In the genomic region with DNA sequence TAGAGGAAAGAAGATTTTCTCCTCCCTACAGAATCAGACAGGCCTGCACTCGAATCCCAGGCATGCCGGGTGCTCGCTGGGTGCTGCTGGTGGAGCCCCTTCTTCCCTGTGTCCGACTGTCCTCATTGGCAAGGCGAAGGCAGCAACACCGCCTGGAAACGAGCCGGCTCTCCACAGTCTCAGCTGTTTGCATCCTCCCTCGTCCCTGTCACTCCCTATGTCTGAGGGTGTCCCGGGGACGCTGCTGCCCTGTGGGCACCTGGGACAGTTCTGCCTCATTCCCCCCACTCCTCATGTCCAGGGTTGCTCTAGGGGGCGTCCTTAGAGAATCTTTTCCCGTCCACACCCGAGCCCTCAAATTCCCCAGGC, we compare ENCODE assay signal across 1 cellular context.
TF ChIP-seq lines count a peak whose summit lies in the region.

No MANE protein-coding gene starts in this region.

TF ChIP-seq in GM23338, 12 proteins besides CTCF, POLR2A, EP300 and RAD21 (continued from another document):
- TF ChIP-seq, protein P1, sequence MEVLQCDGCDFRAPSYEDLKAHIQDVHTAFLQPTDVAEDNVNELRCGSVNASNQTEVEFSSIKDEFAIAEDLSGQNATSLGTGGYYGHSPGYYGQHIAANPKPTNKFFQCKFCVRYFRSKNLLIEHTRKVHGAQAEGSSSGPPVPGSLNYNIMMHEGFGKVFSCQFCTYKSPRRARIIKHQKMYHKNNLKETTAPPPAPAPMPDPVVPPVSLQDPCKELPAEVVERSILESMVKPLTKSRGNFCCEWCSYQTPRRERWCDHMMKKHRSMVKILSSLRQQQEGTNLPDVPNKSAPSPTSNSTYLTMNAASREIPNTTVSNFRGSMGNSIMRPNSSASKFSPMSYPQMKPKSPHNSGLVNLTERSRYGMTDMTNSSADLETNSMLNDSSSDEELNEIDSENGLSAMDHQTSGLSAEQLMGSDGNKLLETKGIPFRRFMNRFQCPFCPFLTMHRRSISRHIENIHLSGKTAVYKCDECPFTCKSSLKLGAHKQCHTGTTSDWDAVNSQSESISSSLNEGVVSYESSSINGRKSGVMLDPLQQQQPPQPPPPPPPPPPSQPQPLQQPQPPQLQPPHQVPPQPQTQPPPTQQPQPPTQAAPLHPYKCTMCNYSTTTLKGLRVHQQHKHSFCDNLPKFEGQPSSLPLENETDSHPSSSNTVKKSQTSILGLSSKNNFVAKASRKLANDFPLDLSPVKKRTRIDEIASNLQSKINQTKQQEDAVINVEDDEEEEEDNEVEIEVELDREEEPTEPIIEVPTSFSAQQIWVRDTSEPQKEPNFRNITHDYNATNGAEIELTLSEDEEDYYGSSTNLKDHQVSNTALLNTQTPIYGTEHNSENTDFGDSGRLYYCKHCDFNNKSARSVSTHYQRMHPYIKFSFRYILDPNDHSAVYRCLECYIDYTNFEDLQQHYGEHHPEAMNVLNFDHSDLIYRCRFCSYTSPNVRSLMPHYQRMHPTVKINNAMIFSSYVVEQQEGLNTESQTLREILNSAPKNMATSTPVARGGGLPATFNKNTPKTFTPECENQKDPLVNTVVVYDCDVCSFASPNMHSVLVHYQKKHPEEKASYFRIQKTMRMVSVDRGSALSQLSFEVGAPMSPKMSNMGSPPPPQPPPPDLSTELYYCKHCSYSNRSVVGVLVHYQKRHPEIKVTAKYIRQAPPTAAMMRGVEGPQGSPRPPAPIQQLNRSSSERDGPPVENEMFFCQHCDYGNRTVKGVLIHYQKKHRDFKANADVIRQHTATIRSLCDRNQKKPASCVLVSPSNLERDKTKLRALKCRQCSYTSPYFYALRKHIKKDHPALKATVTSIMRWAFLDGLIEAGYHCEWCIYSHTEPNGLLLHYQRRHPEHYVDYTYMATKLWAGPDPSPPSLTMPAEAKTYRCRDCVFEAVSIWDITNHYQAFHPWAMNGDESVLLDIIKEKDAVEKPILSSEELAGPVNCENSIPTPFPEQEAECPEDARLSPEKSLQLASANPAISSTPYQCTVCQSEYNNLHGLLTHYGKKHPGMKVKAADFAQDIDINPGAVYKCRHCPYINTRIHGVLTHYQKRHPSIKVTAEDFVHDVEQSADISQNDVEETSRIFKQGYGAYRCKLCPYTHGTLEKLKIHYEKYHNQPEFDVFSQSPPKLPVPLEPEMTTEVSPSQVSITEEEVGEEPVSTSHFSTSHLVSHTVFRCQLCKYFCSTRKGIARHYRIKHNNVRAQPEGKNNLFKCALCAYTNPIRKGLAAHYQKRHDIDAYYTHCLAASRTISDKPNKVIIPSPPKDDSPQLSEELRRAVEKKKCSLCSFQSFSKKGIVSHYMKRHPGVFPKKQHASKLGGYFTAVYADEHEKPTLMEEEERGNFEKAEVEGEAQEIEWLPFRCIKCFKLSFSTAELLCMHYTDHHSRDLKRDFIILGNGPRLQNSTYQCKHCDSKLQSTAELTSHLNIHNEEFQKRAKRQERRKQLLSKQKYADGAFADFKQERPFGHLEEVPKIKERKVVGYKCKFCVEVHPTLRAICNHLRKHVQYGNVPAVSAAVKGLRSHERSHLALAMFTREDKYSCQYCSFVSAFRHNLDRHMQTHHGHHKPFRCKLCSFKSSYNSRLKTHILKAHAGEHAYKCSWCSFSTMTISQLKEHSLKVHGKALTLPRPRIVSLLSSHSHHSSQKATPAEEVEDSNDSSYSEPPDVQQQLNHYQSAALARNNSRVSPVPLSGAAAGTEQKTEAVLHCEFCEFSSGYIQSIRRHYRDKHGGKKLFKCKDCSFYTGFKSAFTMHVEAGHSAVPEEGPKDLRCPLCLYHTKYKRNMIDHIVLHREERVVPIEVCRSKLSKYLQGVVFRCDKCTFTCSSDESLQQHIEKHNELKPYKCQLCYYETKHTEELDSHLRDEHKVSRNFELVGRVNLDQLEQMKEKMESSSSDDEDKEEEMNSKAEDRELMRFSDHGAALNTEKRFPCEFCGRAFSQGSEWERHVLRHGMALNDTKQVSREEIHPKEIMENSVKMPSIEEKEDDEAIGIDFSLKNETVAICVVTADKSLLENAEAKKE (CRISPR knock-in tag; IDR thresholded peaks at IDR 0.05): no peak
- no peak for TF ChIP-seq CREB1 (CRISPR knock-in tag; IDR thresholded peaks at IDR 0.05; ENCODE audit: low read depth)
- TF ChIP-seq EZH2phosphoT487 (IDR thresholded peaks at IDR 0.05; ENCODE audit: unreplicated experiment): no peak
- TF ChIP-seq, protein P2, sequence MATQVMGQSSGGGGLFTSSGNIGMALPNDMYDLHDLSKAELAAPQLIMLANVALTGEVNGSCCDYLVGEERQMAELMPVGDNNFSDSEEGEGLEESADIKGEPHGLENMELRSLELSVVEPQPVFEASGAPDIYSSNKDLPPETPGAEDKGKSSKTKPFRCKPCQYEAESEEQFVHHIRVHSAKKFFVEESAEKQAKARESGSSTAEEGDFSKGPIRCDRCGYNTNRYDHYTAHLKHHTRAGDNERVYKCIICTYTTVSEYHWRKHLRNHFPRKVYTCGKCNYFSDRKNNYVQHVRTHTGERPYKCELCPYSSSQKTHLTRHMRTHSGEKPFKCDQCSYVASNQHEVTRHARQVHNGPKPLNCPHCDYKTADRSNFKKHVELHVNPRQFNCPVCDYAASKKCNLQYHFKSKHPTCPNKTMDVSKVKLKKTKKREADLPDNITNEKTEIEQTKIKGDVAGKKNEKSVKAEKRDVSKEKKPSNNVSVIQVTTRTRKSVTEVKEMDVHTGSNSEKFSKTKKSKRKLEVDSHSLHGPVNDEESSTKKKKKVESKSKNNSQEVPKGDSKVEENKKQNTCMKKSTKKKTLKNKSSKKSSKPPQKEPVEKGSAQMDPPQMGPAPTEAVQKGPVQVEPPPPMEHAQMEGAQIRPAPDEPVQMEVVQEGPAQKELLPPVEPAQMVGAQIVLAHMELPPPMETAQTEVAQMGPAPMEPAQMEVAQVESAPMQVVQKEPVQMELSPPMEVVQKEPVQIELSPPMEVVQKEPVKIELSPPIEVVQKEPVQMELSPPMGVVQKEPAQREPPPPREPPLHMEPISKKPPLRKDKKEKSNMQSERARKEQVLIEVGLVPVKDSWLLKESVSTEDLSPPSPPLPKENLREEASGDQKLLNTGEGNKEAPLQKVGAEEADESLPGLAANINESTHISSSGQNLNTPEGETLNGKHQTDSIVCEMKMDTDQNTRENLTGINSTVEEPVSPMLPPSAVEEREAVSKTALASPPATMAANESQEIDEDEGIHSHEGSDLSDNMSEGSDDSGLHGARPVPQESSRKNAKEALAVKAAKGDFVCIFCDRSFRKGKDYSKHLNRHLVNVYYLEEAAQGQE (IDR thresholded peaks at IDR 0.05; ENCODE audit: unreplicated experiment): no peak
- TF ChIP-seq EZH2 (IDR thresholded peaks at IDR 0.05; ENCODE audit: low read depth, unreplicated experiment): no peak
- TF ChIP-seq ZNF331 (CRISPR knock-in tag; IDR thresholded peaks at IDR 0.05; ENCODE audit: low read depth): no peak
- no peak for TF ChIP-seq POLR2AphosphoS5 (IDR thresholded peaks at IDR 0.05; ENCODE audit: low read depth)
- no peak for TF ChIP-seq NANOG (IDR thresholded peaks at IDR 0.05; ENCODE audit: borderline replicate concordance)
